In the genomic region with DNA sequence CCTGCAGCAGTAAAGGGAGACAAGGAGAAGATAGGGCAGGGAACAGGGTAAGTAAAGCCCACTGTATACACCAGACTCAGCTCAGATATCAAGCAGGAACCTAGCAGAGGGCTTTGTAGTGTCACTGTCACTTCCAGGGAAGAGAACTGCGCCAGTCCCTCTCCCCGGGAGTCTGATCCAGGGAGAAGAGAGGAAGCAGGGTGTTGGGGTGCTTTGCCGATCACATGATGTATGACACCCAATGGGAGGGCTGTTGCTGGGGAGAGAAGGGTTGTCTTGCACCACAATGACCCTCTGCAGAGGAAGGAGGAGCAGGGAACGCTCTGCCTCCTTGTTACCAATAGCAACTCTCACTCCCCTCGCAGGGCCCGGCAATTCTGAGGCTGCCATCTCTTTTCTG, we compare ENCODE assay signal across 11 cellular contexts.
DNase-seq lines count a peak whose midpoint lies in the region; ATAC-seq lines count a peak whose summit lies in the region.
"Had no signal": no experiment of that assay in that cellular context is flagged by ENCODE, and none has a peak within 500 bp of the region (broad histone marks: within the 10 kb centered on the region; RNA-seq: fewer than 3 reads in every experiment).

No MANE protein-coding gene starts in this region.

- ATAC-seq in Right ventricle myocardium inferior (peak; percentile 57), GM18511 (IDR thresholded peaks at IDR 0.05; ENCODE audit: unreplicated experiment) (no peak), GM18519 (IDR thresholded peaks at IDR 0.05; ENCODE audit: low FRiP score, unreplicated experiment) (no peak)

- peak overlapping the region; percentile 96 for H3K27ac ChIP-seq in cingulate gyrus (ENCODE audit: low read depth, low read length)

- DNase-seq in Right ventricle myocardium inferior (ENCODE audit: missing footprints) (peak; percentile 66), cardiac septum (ENCODE audit: low spot score) (no peak), left kidney (ENCODE audit: low read depth, low spot score) (peak; percentile 68), RKO (ENCODE audit: low spot score) (no peak), LoVo (ENCODE audit: low spot score) (no peak)
- DNase-seq: NCI-H345; SHP77 treated with DMSO at 0.1 percent for 48 hours; stimulated activated CD8-positive, alpha-beta memory T cell treated with anti-CD3 and anti-CD28 coated beads, Interleukin-4, amount 100 ng/mL, for 48 hours had no signal

- intact Hi-C loops in Right ventricle myocardium inferior (cut with DNase I) = no loop called here
- intact Hi-C loops in cardiac septum (cut with DNase I) = no loop called here

Comparison
In these comparisons a context has a peak if more than half of its experiments do, and no peak if none do; other contexts are left out.
1. DNase-seq: peak in Right ventricle myocardium inferior (single experiment) and left kidney (single experiment); none in cardiac septum (single experiment), RKO (single experiment) and LoVo (single experiment).